ENCODE assay signal across 8 cellular contexts in genomic region chr15:42547926-42548257, GRCh38. TPM values are rescaled to one million over a fixed set of nuclear protein-coding genes. Genes with fewer than 3 reads are reported as not detected.
DNase-seq lines count a peak whose midpoint lies in the region; ATAC-seq, FAIRE-seq and TF ChIP-seq lines count a peak whose summit lies in the region.

No MANE protein-coding gene starts in this region.

- peaks cover 31% of the 10 kb centered on the region for H3K4me1 Mint-ChIP-seq in MCF 10A (ENCODE audit: insufficient read depth, unreplicated experiment)

- no peaks in the 10 kb centered on the region for H3K27me3 Mint-ChIP-seq in MCF 10A (ENCODE audit: insufficient read depth, unreplicated experiment)

- H3K9me3 Mint-ChIP-seq in MCF 10A (ENCODE audit: unreplicated experiment): no peaks in the 10 kb centered on the region

- H3K36me3 Mint-ChIP-seq in MCF 10A (ENCODE audit: insufficient read depth, unreplicated experiment): peaks cover 36% of the 10 kb centered on the region

- peak; percentile 8 for DNase-seq in GM19239 (ENCODE audit: insufficient read length, low spot score)
- peak; percentile 8 for DNase-seq in HuH-7.5 (ENCODE audit: low spot score)
- DNase-seq in MCF 10A (ENCODE audit: unreplicated experiment): no peak
- DNase-seq in left colon: no peak
- peak; percentile 51 for DNase-seq in superior temporal gyrus (ENCODE audit: extremely low spot score)
- no peak for DNase-seq in T1000 (lab: John Stamatoyannopoulos, UW)
- no peak for DNase-seq in NCI-H510A (lab: John Stamatoyannopoulos, UW)

- CTCF ChIA-PET in MCF 10A (lab: Yijun Ruan, JAX): interaction anchor here (0.6 to 0.8 kb wide), 2 partner anchors 104 to 414 kb away, joined by 3 to 4 read pairs; no protein-coding TSS in a partner anchor

- ATAC-seq in left colon: peak; percentile 41
- ATAC-seq in HG02759 (IDR thresholded peaks at IDR 0.05; ENCODE audit: unreplicated experiment): no peak

- POLR2A ChIA-PET in MCF 10A (lab: Yijun Ruan, JAX): interaction anchor here (0.7 to 4.8 kb wide), 18 partner anchors 9 to 275 kb away, joined by 3 to 69 read pairs (median 6); partner anchors contain the start of genes GANC, SNAP23, STARD9 and TMEM87A

- no peak for TF ChIP-seq CTCF in MCF 10A (IDR thresholded peaks at IDR 0.05; ENCODE audit: unreplicated experiment)

- BruUV-seq in MCF 10A (replicated peaks; lab: Mats Ljungman, UMichigan): TSS peak; percentile 50

- intact Hi-C loops in MCF 10A (cut with micrococcal nuclease) (loop anchor here (1.0 to 5.0 kb wide), 2 partner anchors 51 to 102 kb away; partner anchors contain the start of gene SNAP23), left colon (cut with DNase I, micrococcal nuclease) (loop anchor here in 1 of 2 donors (5.0 kb wide), 1 partner anchor 104 kb away; no protein-coding TSS in a partner anchor)

- H3K27ac Mint-ChIP-seq in MCF 10A (ENCODE audit: low read depth, unreplicated experiment): peak overlapping the region; percentile 96

- H3K4me3 Mint-ChIP-seq in MCF 10A (ENCODE audit: unreplicated experiment): peak overlapping the region; percentile 88

- FAIRE-seq in GM19239 (lab: Jason Lieb, UNC): peak; percentile 91

RNA-seq across cellular contexts. Expression of gene LRRC57, which starts 0.7 kb away (rescaled TPM):
- total RNA-seq in MCF 10A (2022): 18.3 and 24.7 TPM in 2 replicates
- total RNA-seq in left colon: 10 to 100 TPM; 27.4 to 32.2 TPM

RNA-seq across cellular contexts. Expression of gene HAUS2, which starts 0.7 kb away (rescaled TPM):
- total RNA-seq in MCF 10A (2022) (22.6 and 29.6 TPM in 2 replicates), left colon (10 to 100 TPM; 10.5 to 13.2 TPM)

RNA-seq across cellular contexts. Expression of gene STARD9, which starts 27.5 kb away (rescaled TPM):
- total RNA-seq in MCF 10A (2022) (2.0 and 2.9 TPM in 2 replicates), left colon (1 to 10 TPM; 5.0 to 7.2 TPM)

RNA-seq across cellular contexts. Expression of gene SNAP23, which starts 52.5 kb away (rescaled TPM):
- 47.4 and 65.7 TPM in 2 replicates for total RNA-seq in MCF 10A (2022)
- 10 to 100 TPM; 62.4 to 97.3 TPM for total RNA-seq in left colon

RNA-seq across cellular contexts. Expression of gene ZNF106, which starts 57.0 kb away (rescaled TPM):
- total RNA-seq in MCF 10A (2022) (54.2 and 61.4 TPM in 2 replicates), left colon (10 to 100 TPM; 32.8 to 48.6 TPM)

Comparison
In these comparisons a context has a peak if more than half of its experiments do, and no peak if none do; other contexts are left out.
1. DNase-seq: peak in GM19239 (single experiment), HuH-7.5 (single experiment) and superior temporal gyrus (single experiment); none in MCF 10A (single experiment), left colon (0 of 2), T1000 (single experiment) and NCI-H510A (single experiment).